In genomic region chr7:93146465-93147127, GRCh38 we compare ENCODE assay signal across 8 cellular contexts. TPM values are rescaled to one million over a fixed set of nuclear protein-coding genes. Genes with fewer than 3 reads are reported as not detected.
DNase-seq lines count a peak whose midpoint lies in the region; ATAC-seq and TF ChIP-seq lines count a peak whose summit lies in the region.

No MANE protein-coding gene starts in this region.

- H3K9me2 ChIP-seq in PC-3 (replicated peaks; ENCODE audit: low read length), result no peaks in the 10 kb centered on the region

- H3K9me3 ChIP-seq in CD4-positive, CD25-positive, alpha-beta regulatory T cell (ENCODE audit: control insufficient read depth in 2 of 2, low read length in 2 of 2), result no peaks in the 10 kb centered on the region
- H3K9me3 ChIP-seq in PC-3 (ENCODE audit: low read length) (no peaks in the 10 kb centered on the region), right atrium auricular region (peaks cover 0 to 4% of the 10 kb centered on the region in 2 donors), uterus (no peaks in the 10 kb centered on the region)

- ATAC-seq in CD4-positive, CD25-positive, alpha-beta regulatory T cell (ENCODE audit: low read depth in 2 of 2), result no peak
- ATAC-seq in GM21390 (IDR thresholded peaks at IDR 0.05; ENCODE audit: unreplicated experiment) (peak; percentile 39), PC-3 (no peak)

- H3K27me3 ChIP-seq in CD4-positive, CD25-positive, alpha-beta regulatory T cell (ENCODE audit: control insufficient read depth, insufficient read depth, low read length), result no peaks in the 10 kb centered on the region
- H3K27me3 ChIP-seq in PC-3 (ENCODE audit: low read length), result no peaks in the 10 kb centered on the region
- H3K27me3 ChIP-seq in right atrium auricular region, result no peaks in the 10 kb centered on the region
- H3K27me3 ChIP-seq in uterus, result no peaks in the 10 kb centered on the region

- H3K9me3 Mint-ChIP-seq in CD4-positive, CD25-positive, alpha-beta regulatory T cell, result peaks cover 0 to 4% (median 0%) of the 10 kb centered on the region in 7 donors

- H3K27me3 Mint-ChIP-seq in CD4-positive, CD25-positive, alpha-beta regulatory T cell, result no peaks in the 10 kb centered on the region

- TF ChIP-seq POLR2A in uterus (IDR thresholded peaks at IDR 0.05), result no peak

- peak in 1 of 3 donors; percentile 42 for DNase-seq in CD4-positive, CD25-positive, alpha-beta regulatory T cell
- DNase-seq in PC-3, result no peak
- DNase-seq in right atrium auricular region (ENCODE audit: low spot score), result no peak
- no peak for DNase-seq in uterus
- DNase-seq in NK-92 treated with Interleukin-12 subunit alpha and Interleukin-12 subunit beta, amount 100 ng/mL, for 24 hours (lab: John Stamatoyannopoulos, UW), result no peak
- no peak for DNase-seq in islet precursor cell
- no peak for DNase-seq in activated CD4-positive, CD25-positive, alpha-beta regulatory T cell (lab: John Stamatoyannopoulos, UW)

- H3K9ac ChIP-seq in PC-3 (ENCODE audit: low read length), result no peak overlapping the region

- H3K79me2 ChIP-seq in PC-3 (ENCODE audit: low read length), result no peaks in the 10 kb centered on the region

- H3K4me3 Mint-ChIP-seq in CD4-positive, CD25-positive, alpha-beta regulatory T cell, result peak overlapping the region; percentile 93 to 98 (median 96)

- peaks cover 41% of the 10 kb centered on the region for H3K36me3 ChIP-seq in CD4-positive, CD25-positive, alpha-beta regulatory T cell (ENCODE audit: control insufficient read depth, insufficient read depth, low read length)
- H3K36me3 ChIP-seq in PC-3 (ENCODE audit: low read depth, low read length) (no peaks in the 10 kb centered on the region), right atrium auricular region (peaks cover 10% of the 10 kb centered on the region), uterus (no peaks in the 10 kb centered on the region)

- CTCF ChIA-PET in PC-3 (lab: Charles Lee), result no interaction called here

- peak overlapping the region; percentile 93 to 94 (median 93) for H3K27ac Mint-ChIP-seq in CD4-positive, CD25-positive, alpha-beta regulatory T cell

- peaks cover 32% of the 10 kb centered on the region for H3K36me3 Mint-ChIP-seq in CD4-positive, CD25-positive, alpha-beta regulatory T cell

- H3K4me1 Mint-ChIP-seq in CD4-positive, CD25-positive, alpha-beta regulatory T cell, result peaks cover 27 to 39% (median 38%) of the 10 kb centered on the region in 4 donors

- no TSS peak for BruUV-seq in PC-3 (replicated peaks; lab: Mats Ljungman, UMichigan)

- no peaks in the 10 kb centered on the region for H3F3A ChIP-seq in PC-3 (ENCODE audit: low read length, unreplicated experiment)

- POLR2A ChIA-PET in PC-3 (lab: Charles Lee; ENCODE audit: unreplicated experiment), result no interaction called here

- H3K4me1 ChIP-seq in CD4-positive, CD25-positive, alpha-beta regulatory T cell (ENCODE audit: control insufficient read depth, insufficient read depth, low read length, poor library complexity, severe bottlenecking), result peaks cover 29% of the 10 kb centered on the region
- peaks cover 47% of the 10 kb centered on the region for H3K4me1 ChIP-seq in PC-3 (ENCODE audit: insufficient read depth, low read length)
- peaks cover 0 to 22% of the 10 kb centered on the region in 2 donors for H3K4me1 ChIP-seq in right atrium auricular region
- H3K4me1 ChIP-seq in uterus, result no peaks in the 10 kb centered on the region

- no peak overlapping the region for H3K27ac ChIP-seq in CD4-positive, CD25-positive, alpha-beta regulatory T cell (ENCODE audit: insufficient read depth, low read length, poor library complexity, severe bottlenecking)
- H3K27ac ChIP-seq in PC-3 (ENCODE audit: low read length) (no peak overlapping the region), right atrium auricular region (peak overlapping the region; percentile 35 to 59), uterus (peak overlapping the region; percentile 23 to 63)

- H2AFZ ChIP-seq in PC-3 (ENCODE audit: low read length), result peak overlapping the region; percentile 92

- intact Hi-C loops in PC-3 (cut with micrococcal nuclease), result loop anchor here (2.0 kb wide), 1 partner anchor 28 kb away; no protein-coding TSS in a partner anchor
- intact Hi-C loops in uterus (cut with DNase I; ENCODE audit: low total_unique reads), result no loop called here

- H3K4me2 ChIP-seq in PC-3 (ENCODE audit: low read length), result peak overlapping the region; percentile 96

- TF ChIP-seq CTCF in PC-3 (conservative IDR thresholded peaks at IDR 0.05; ENCODE audit: low read depth, low read length) (no peak), right atrium auricular region (IDR thresholded peaks at IDR 0.05) (no peak), uterus (IDR thresholded peaks at IDR 0.05) (no peak)

- H3K4me3 ChIP-seq in CD4-positive, CD25-positive, alpha-beta regulatory T cell (ENCODE audit: low read depth, low read length), result peak overlapping the region; percentile 99
- H3K4me3 ChIP-seq in PC-3 (ENCODE audit: low read length) (peak overlapping the region; percentile 74; the same call in 1 of the 2 replicates), right atrium auricular region (peak overlapping the region; percentile 40 to 42), uterus (peak overlapping the region; percentile 38 to 44)

- no peaks in the 10 kb centered on the region for H4K20me1 ChIP-seq in PC-3 (ENCODE audit: low read length)

RNA-seq across cellular contexts. Expression of gene SAMD9L, which starts 1.6 kb away (rescaled TPM):
- total RNA-seq in CD4-positive, CD25-positive, alpha-beta regulatory T cell, result 46.3 TPM
- polyA plus RNA-seq in CD4-positive, CD25-positive, alpha-beta regulatory T cell, result 10 to 100 TPM; 29.8 to 53.5 (median 43.3) TPM
- total RNA-seq in PC-3 (2014; rRNA removed) (2.6 and 2.8 TPM in 2 replicates), right atrium auricular region (1 to 10 TPM; 4.1 to 5.7 TPM), uterus (10 to 100 TPM in 3 of 4 donors, 1 to 10 TPM in 1; 5.6 to 30.0 (median 16.0) TPM)

RNA-seq across cellular contexts. Expression of gene SAMD9, which starts 28.8 kb away (rescaled TPM):
- 42.4 TPM for total RNA-seq in CD4-positive, CD25-positive, alpha-beta regulatory T cell
- 10 to 100 TPM; 27.6 to 34.4 (median 29.0) TPM for polyA plus RNA-seq in CD4-positive, CD25-positive, alpha-beta regulatory T cell
- total RNA-seq in PC-3 (2014; rRNA removed) (3.0 and 3.3 TPM in 2 replicates), right atrium auricular region (1 to 10 TPM; 2.3 to 3.6 TPM), uterus (10 to 100 TPM; 11.6 to 26.5 (median 14.2) TPM)

Comparison
In these comparisons a context has a peak if more than half of its experiments do, and no peak if none do; other contexts are left out.
1. H3K27ac ChIP-seq: peak in right atrium auricular region (2 of 2) and uterus (2 of 2); none in CD4-positive, CD25-positive, alpha-beta regulatory T cell (single experiment) and PC-3 (single experiment).
2. H3K4me3 ChIP-seq: peak in every context shown above with its lines; median percentile 99 in CD4-positive, CD25-positive, alpha-beta regulatory T cell; 74 in PC-3; 41 in right atrium auricular region; 41 in uterus.